Comparison of ENCODE assay signal across 27 cellular contexts in genomic region chr6:39319621-39320369, GRCh38. TPM values are rescaled to one million over a fixed set of nuclear protein-coding genes. Genes with fewer than 3 reads are reported as not detected.
DNase-seq lines count a peak whose midpoint lies in the region; ATAC-seq and TF ChIP-seq lines count a peak whose summit lies in the region.
"Had no signal": no experiment of that assay in that cellular context is flagged by ENCODE, and none has a peak within 500 bp of the region (broad histone marks: within the 10 kb centered on the region; RNA-seq: fewer than 3 reads in every experiment).

No MANE protein-coding gene starts in this region.

- H3K27me3 Mint-ChIP-seq in progenitor cell of endocrine pancreas: peaks cover 65% of the 10 kb centered on the region
- peaks cover 26% of the 10 kb centered on the region for H3K27me3 Mint-ChIP-seq in activated T-cell treated with anti-CD3 and anti-CD28 coated beads, Interleukin-2, amount 50 U/mL, for 4 hours (ENCODE audit: low read depth)

- H3K4me2 ChIP-seq in BLaER1: peak overlapping the region; percentile 76

- no peak for DNase-seq in ascending aorta (ENCODE audit: low spot score in 2 of 2)
- no peak for DNase-seq in right atrium auricular region (ENCODE audit: low spot score)
- DNase-seq in progenitor cell of endocrine pancreas (ENCODE audit: low spot score, unreplicated experiment): no peak
- DNase-seq in GM03348 (ENCODE audit: low spot score): no peak
- no peak for DNase-seq in activated T-cell treated with anti-CD3 and anti-CD28 coated beads, Interleukin-2, amount 50 U/mL, for 4 hours
- no peak for DNase-seq in NCI-H187 treated with DMSO at 0.1 percent for 48 hours (lab: John Stamatoyannopoulos, UW)
- DNase-seq: C1 segment of cervical spinal cord; CD4-positive, alpha-beta memory T cell; COR-L47; DMS53; GOT3; IMR-90; KG1; MG63; NCI-H1048; NCI-H1417; NCI-H1694; NCI-H2081; NCI-H2227 treated with DMSO at 0.1 percent for 48 hours; NCI-H526 treated with DMSO at 0.1 percent for 48 hours; RPMI8226; SHP77 treated with DMSO at 0.1 percent for 48 hours had no signal

- H4K20me1 ChIP-seq in BLaER1: no peaks in the 10 kb centered on the region

- H3K27me3 ChIP-seq in BLaER1 (peaks cover 8% of the 10 kb centered on the region), ascending aorta (no peaks in the 10 kb centered on the region), right atrium auricular region (no peaks in the 10 kb centered on the region)
- H3K27me3 ChIP-seq: MG63 had no signal

- H3K36me3 ChIP-seq in BLaER1: no peaks in the 10 kb centered on the region
- H3K36me3 ChIP-seq in ascending aorta: no peaks in the 10 kb centered on the region
- H3K36me3 ChIP-seq in right atrium auricular region: no peaks in the 10 kb centered on the region
- H3K36me3 ChIP-seq: MG63 had no signal

- TF ChIP-seq CTCF in ascending aorta (IDR thresholded peaks at IDR 0.05) (no peak), right atrium auricular region (IDR thresholded peaks at IDR 0.05) (no peak), progenitor cell of endocrine pancreas (IDR thresholded peaks at IDR 0.05; ENCODE audit: unreplicated experiment) (no peak)

- H3K9me3 ChIP-seq in BLaER1 (no peaks in the 10 kb centered on the region), ascending aorta (no peaks in the 10 kb centered on the region), right atrium auricular region (no peaks in the 10 kb centered on the region)
- H3K9me3 ChIP-seq: MG63 had no signal

- ATAC-seq in activated T-cell treated with anti-CD3 and anti-CD28 coated beads, Interleukin-2, amount 50 U/mL, for 4 hours: no peak
- ATAC-seq in HG02642 (IDR thresholded peaks at IDR 0.05; ENCODE audit: poor library complexity, unreplicated experiment): no peak

- 0 out of 2 replicates have a peak overlapping the region, but pooled peaks have one; percentile 30 for H3K9ac ChIP-seq in BLaER1

- intact Hi-C loops in ascending aorta (cut with DNase I): no loop called here

- peaks cover 12% of the 10 kb centered on the region for H3K4me1 Mint-ChIP-seq in progenitor cell of endocrine pancreas (ENCODE audit: low read depth)
- H3K4me1 Mint-ChIP-seq in activated T-cell treated with anti-CD3 and anti-CD28 coated beads, Interleukin-2, amount 50 U/mL, for 4 hours (ENCODE audit: low read depth): no peaks in the 10 kb centered on the region
- H3K4me1 Mint-ChIP-seq: CD4-positive, alpha-beta memory T cell had no signal

- no peak overlapping the region for H3K4me3 ChIP-seq in BLaER1
- no peak overlapping the region for H3K4me3 ChIP-seq in ascending aorta
- H3K4me3 ChIP-seq in right atrium auricular region: no peak overlapping the region
- H3K4me3 ChIP-seq: MG63 had no signal

- no peak overlapping the region for H3K27ac Mint-ChIP-seq in progenitor cell of endocrine pancreas
- H3K27ac Mint-ChIP-seq: CD4-positive, alpha-beta memory T cell had no signal

- H3K27ac ChIP-seq in BLaER1 (peak overlapping the region; percentile 55), ascending aorta (peak overlapping the region; percentile 78 to 85), right atrium auricular region (peak overlapping the region; percentile 39 to 40)

- H3K4me1 ChIP-seq in BLaER1 (peaks cover 61% of the 10 kb centered on the region), ascending aorta (peaks cover 0 to 16% of the 10 kb centered on the region in 2 donors), right atrium auricular region (no peaks in the 10 kb centered on the region)

- H3K4me3 Mint-ChIP-seq in progenitor cell of endocrine pancreas (ENCODE audit: low read depth): peak overlapping the region; percentile 16
- H3K4me3 Mint-ChIP-seq in activated T-cell treated with anti-CD3 and anti-CD28 coated beads, Interleukin-2, amount 50 U/mL, for 4 hours: no peak overlapping the region
- H3K4me3 Mint-ChIP-seq: CD4-positive, alpha-beta memory T cell had no signal

- no peaks in the 10 kb centered on the region for H3K36me3 Mint-ChIP-seq in progenitor cell of endocrine pancreas (ENCODE audit: insufficient read depth)
- H3K36me3 Mint-ChIP-seq in activated T-cell treated with anti-CD3 and anti-CD28 coated beads, Interleukin-2, amount 50 U/mL, for 4 hours (ENCODE audit: insufficient read depth): no peaks in the 10 kb centered on the region
- H3K36me3 Mint-ChIP-seq: CD4-positive, alpha-beta memory T cell had no signal

- H3K9me3 Mint-ChIP-seq in progenitor cell of endocrine pancreas (ENCODE audit: low read depth): no peaks in the 10 kb centered on the region
- H3K9me3 Mint-ChIP-seq in activated T-cell treated with anti-CD3 and anti-CD28 coated beads, Interleukin-2, amount 50 U/mL, for 4 hours: no peaks in the 10 kb centered on the region
- H3K9me3 Mint-ChIP-seq: CD4-positive, alpha-beta memory T cell had no signal

RNA-seq across cellular contexts. Expression of gene KCNK16, which starts 2.7 kb away (rescaled TPM):
- total RNA-seq in ascending aorta (not detected), right atrium auricular region (not detected), progenitor cell of endocrine pancreas (32.9 and 35.2 TPM in 2 replicates)
- not detected for total RNA-seq in activated T-cell treated with anti-CD3 and anti-CD28 coated beads, Interleukin-2, amount 50 U/mL, for 4 hours
- total RNA-seq: CD4-positive, alpha-beta memory T cell; Daoy; G401; IMR-90; NCI-H460 had no signal

RNA-seq across cellular contexts. Expression of gene KCNK17, which starts 5.6 kb away (rescaled TPM):
- total RNA-seq in ascending aorta (not detected), right atrium auricular region (1 to 10 TPM in 1 of 2 donors, under 1 TPM in 1; 0.98 to 1.3 TPM), progenitor cell of endocrine pancreas (11.2 and 11.6 TPM in 2 replicates)
- total RNA-seq in activated T-cell treated with anti-CD3 and anti-CD28 coated beads, Interleukin-2, amount 50 U/mL, for 4 hours: not detected
- total RNA-seq: CD4-positive, alpha-beta memory T cell; Daoy; G401; IMR-90; NCI-H460 had no signal

Comparison
In these comparisons a context has a peak if more than half of its experiments do, and no peak if none do; other contexts are left out.
1. RNA of gene KCNK16, which starts 2.7 kb away (total RNA-seq): 32.9 to 35.2 TPM in progenitor cell of endocrine pancreas; not detected in ascending aorta (single experiment), not detected in right atrium auricular region and not detected in activated T-cell treated with anti-CD3 and anti-CD28 coated beads, Interleukin-2, amount 50 U/mL, for 4 hours; every median in the first group is over 10 times any median in the second.
2. Peak in every context shown above with its lines, with median percentiles within 50 percentile points of each other: H3K27ac ChIP-seq.